Comparison of ENCODE assay signal across 8 cellular contexts in genomic region chr13:97977982-97978381, GRCh38. TPM values are rescaled to one million over a fixed set of nuclear protein-coding genes. Genes with fewer than 3 reads are reported as not detected.
DNase-seq lines count a peak whose midpoint lies in the region; FAIRE-seq and TF ChIP-seq lines count a peak whose summit lies in the region.

No MANE protein-coding gene starts in this region.

- no peak for FAIRE-seq in GM12892 (lab: Jason Lieb, UNC)

- H3K9me3 Mint-ChIP-seq in nephron progenitor cell (no peaks in the 10 kb centered on the region), Calu3 (ENCODE audit: low read depth, unreplicated experiment) (no peaks in the 10 kb centered on the region)

- DNase-seq in MM.1S, result no peak
- no peak for DNase-seq in dorsolateral prefrontal cortex
- no peak for DNase-seq in nephron progenitor cell
- DNase-seq in Calu3, result no peak
- DNase-seq in GM12892 (ENCODE audit: insufficient read length), result no peak
- no peak for DNase-seq in lower leg skin (ENCODE audit: low spot score in 2 of 2)
- no peak for DNase-seq in HPDE6-E6E7 (ENCODE audit: extremely low spot score)

- WGBS in lower leg skin, 2 donors, result 65 to 72% methylated on average over 7 of the region's 7 CpGs

- H3K79me2 ChIP-seq in MM.1S (ENCODE audit: low read length), result peaks cover 62% of the 10 kb centered on the region

- peaks cover 7% of the 10 kb centered on the region; the same call in 1 of the 2 replicates for H3K36me3 ChIP-seq in ES-I3 (ENCODE audit: insufficient read depth, low read length)
- H3K36me3 ChIP-seq in MM.1S (replicated peaks; ENCODE audit: insufficient read depth, low read length), result no peaks in the 10 kb centered on the region

- H3K9me2 ChIP-seq in MM.1S (replicated peaks; ENCODE audit: insufficient read depth, low read length), result no peaks in the 10 kb centered on the region

- H3K4me1 Mint-ChIP-seq in nephron progenitor cell (peaks cover 50% of the 10 kb centered on the region), Calu3 (ENCODE audit: low read depth, unreplicated experiment) (no peaks in the 10 kb centered on the region)

- H3K4me3 ChIP-seq in MM.1S (ENCODE audit: low read length), result peak overlapping the region; percentile 91
- H3K4me3 ChIP-seq in dorsolateral prefrontal cortex, result peak overlapping the region in 50 of 59 donors; percentile 2 to 97 (median 86)
- no peak overlapping the region for H3K4me3 ChIP-seq in lower leg skin (ENCODE audit: low read depth, poor library complexity, severe bottlenecking)

- H2AFZ ChIP-seq in MM.1S (ENCODE audit: low read length), result no peak overlapping the region

- H3K9ac ChIP-seq in ES-I3 (ENCODE audit: low read depth, low read length) (peak overlapping the region; percentile 99), MM.1S (ENCODE audit: low read length) (peak overlapping the region; percentile 88; the same call in 1 of the 2 replicates)

- CTCF ChIA-PET in Calu3 (lab: Charles Lee), result no interaction called here

- TF ChIP-seq CTCF in MM.1S (IDR thresholded peaks at IDR 0.05; ENCODE audit: low read length), result no peak
- no peak for TF ChIP-seq CTCF in dorsolateral prefrontal cortex (IDR thresholded peaks at IDR 0.05 in 54 of 56, conservative IDR thresholded peaks at IDR 0.05 in 2 of 56; ENCODE audit: low read depth in 1 of 56, partially characterized antibody in 56 of 56)
- TF ChIP-seq CTCF in nephron progenitor cell (IDR thresholded peaks at IDR 0.05), result no peak
- TF ChIP-seq CTCF in Calu3 (IDR thresholded peaks at IDR 0.05; ENCODE audit: unreplicated experiment), result no peak
- no peak for TF ChIP-seq CTCF in lower leg skin (IDR thresholded peaks at IDR 0.05)

- H3K4me3 Mint-ChIP-seq in nephron progenitor cell (peak overlapping the region; percentile 94), Calu3 (ENCODE audit: low read depth, unreplicated experiment) (no peak overlapping the region)

- H3K4me2 ChIP-seq in MM.1S (ENCODE audit: low read depth, low read length), result peak overlapping the region; percentile 85

- H3K27ac Mint-ChIP-seq in nephron progenitor cell (no peak overlapping the region), Calu3 (ENCODE audit: unreplicated experiment) (no peak overlapping the region)

- intact Hi-C loops in dorsolateral prefrontal cortex (cut with DNase I), result loop anchor here (2.0 to 10.0 kb wide), 5 partner anchors 44 to 603 kb away; partner anchors contain the start of gene RAP2A (in 1 of the 2)
- intact Hi-C loops in Calu3 (cut with micrococcal nuclease; ENCODE audit: unreplicated experiment), result loop anchor here (10.0 kb wide), 1 partner anchor 123 kb away; no protein-coding TSS in a partner anchor
- intact Hi-C loops in lower leg skin (cut with DNase I; ENCODE audit: low total_unique reads), result no loop called here

- H3K27me3 Mint-ChIP-seq in nephron progenitor cell (ENCODE audit: low read depth, poor library complexity), result no peaks in the 10 kb centered on the region
- no peaks in the 10 kb centered on the region for H3K27me3 Mint-ChIP-seq in Calu3 (ENCODE audit: unreplicated experiment)

- peaks cover 9% of the 10 kb centered on the region; the same call in 1 of the 2 replicates for H3K4me1 ChIP-seq in ES-I3 (ENCODE audit: insufficient read depth, low read length)
- H3K4me1 ChIP-seq in MM.1S (ENCODE audit: low read length), result peaks cover 9% of the 10 kb centered on the region; the same call in 1 of the 2 replicates

- peaks cover 24% of the 10 kb centered on the region for H3K36me3 Mint-ChIP-seq in nephron progenitor cell (ENCODE audit: low read depth)
- H3K36me3 Mint-ChIP-seq in Calu3 (ENCODE audit: insufficient read depth, unreplicated experiment), result peaks cover 17% of the 10 kb centered on the region

- BruUV-seq in Calu3 (replicated peaks; lab: Mats Ljungman, UMichigan), result no TSS peak

- no peaks in the 10 kb centered on the region for H3K9me3 ChIP-seq in ES-I3 (ENCODE audit: control insufficient read depth, insufficient read depth, low read length)
- no peaks in the 10 kb centered on the region for H3K9me3 ChIP-seq in MM.1S (replicated peaks; ENCODE audit: insufficient read depth, low read length)

- peaks cover 14% of the 10 kb centered on the region; the same call in 1 of the 2 replicates for H4K20me1 ChIP-seq in MM.1S (ENCODE audit: insufficient read depth, low read length)

- H3F3A ChIP-seq in MM.1S (ENCODE audit: insufficient read depth, low read length), result peaks cover 9% of the 10 kb centered on the region

- H3K27me3 ChIP-seq in MM.1S (replicated peaks; ENCODE audit: insufficient read depth, low read length) (no peaks in the 10 kb centered on the region), dorsolateral prefrontal cortex (no peaks in the 10 kb centered on the region)

- H3K27ac ChIP-seq in MM.1S (ENCODE audit: low read length) (no peak overlapping the region), dorsolateral prefrontal cortex (peak overlapping the region in 4 of 59 donors; percentile 9 to 87 (median 66))

- TF ChIP-seq POLR2A in GM12892 (IDR thresholded peaks at IDR 0.05; ENCODE audit: low read depth, low read length) (no peak), lower leg skin (IDR thresholded peaks at IDR 0.05) (no peak)

RNA-seq across cellular contexts. Expression of gene IPO5, which starts 24.5 kb away (rescaled TPM):
- 100 to 1,000 TPM; 104 to 200 (median 141) TPM for total RNA-seq in dorsolateral prefrontal cortex
- total RNA-seq in Calu3 (2022), result 46.3 and 52.2 TPM in 2 replicates
- polyA plus RNA-seq in GM12892 (2012; ENCODE audit: missing spikeins), result 108 TPM
- 10 to 100 TPM; 52.5 to 89.5 (median 75.0) TPM for total RNA-seq in lower leg skin
